ENCODE assay signal across 10 cellular contexts in genomic region chr3:182925330-182925943, GRCh38. TPM values are rescaled to one million over a fixed set of nuclear protein-coding genes. Genes with fewer than 3 reads are reported as not detected.
DNase-seq lines count a peak whose midpoint lies in the region; ATAC-seq and TF ChIP-seq lines count a peak whose summit lies in the region.
"Had no signal": no experiment of that assay in that cellular context is flagged by ENCODE, and none has a peak within 500 bp of the region (broad histone marks: within the 10 kb centered on the region; RNA-seq: fewer than 3 reads in every experiment).

No MANE protein-coding gene starts in this region.

- TF ChIP-seq CTCF in RWPE2 (IDR thresholded peaks at IDR 0.05; ENCODE audit: poor library complexity, severe bottlenecking) (no peak), endodermal cell (conservative IDR thresholded peaks at IDR 0.05) (no peak), smooth muscle cell (IDR thresholded peaks at IDR 0.05; ENCODE audit: borderline replicate concordance, insufficient read depth, poor library complexity, severe bottlenecking) (no peak)

- H2AFZ ChIP-seq in smooth muscle cell (ENCODE audit: low read depth), result no peak overlapping the region

- no peak overlapping the region for H3K4me3 Mint-ChIP-seq in endodermal cell
- H3K4me3 Mint-ChIP-seq: B cell had no signal

- H3K4me1 Mint-ChIP-seq in endodermal cell, result peaks cover 6% of the 10 kb centered on the region

- no peaks in the 10 kb centered on the region for H3K27me3 Mint-ChIP-seq in endodermal cell (ENCODE audit: insufficient read depth)
- H3K27me3 Mint-ChIP-seq: B cell had no signal

- WGBS in endodermal cell (ENCODE audit: insufficient coverage in 1 of 2, insufficient read length in 1 of 2), 2 experiments, result 92 to 100% methylated on average over 2 to 4 of the region's 4 CpGs
- 84% methylated on average over 4 of the region's 4 CpGs for WGBS in smooth muscle cell (ENCODE audit: low lambda C conversion rate)

- no peak overlapping the region for H3K4me3 ChIP-seq in RWPE2 (ENCODE audit: severe bottlenecking)
- H3K4me3 ChIP-seq in skeletal muscle tissue (ENCODE audit: low read length in 3 of 3), result peak overlapping the region; percentile 25 to 56 (median 35)
- no peak overlapping the region for H3K4me3 ChIP-seq in endodermal cell (ENCODE audit: low read length)
- no peak overlapping the region for H3K4me3 ChIP-seq in smooth muscle cell

- ATAC-seq in HG02938 (IDR thresholded peaks at IDR 0.05; ENCODE audit: unreplicated experiment) (peak; percentile 97), RWPE2 (ENCODE audit: low read depth) (peak; percentile 58)

- peaks cover 34% of the 10 kb centered on the region for H3K36me3 Mint-ChIP-seq in endodermal cell (ENCODE audit: low read depth)

- H3K4me1 ChIP-seq in RWPE2 (ENCODE audit: insufficient read depth, poor library complexity, severe bottlenecking), result peaks cover 7% of the 10 kb centered on the region
- H3K4me1 ChIP-seq in skeletal muscle tissue (ENCODE audit: control insufficient read depth in 3 of 3, insufficient read depth in 3 of 3, low read length in 3 of 3), result peaks cover 9 to 14% (median 9%) of the 10 kb centered on the region in 3 donors
- H3K4me1 ChIP-seq in endodermal cell (ENCODE audit: control insufficient read depth, insufficient read depth, low read length), result peaks cover 2% of the 10 kb centered on the region
- H3K4me1 ChIP-seq in smooth muscle cell (ENCODE audit: low read depth), result peaks cover under 1% of the 10 kb centered on the region

- no peaks in the 10 kb centered on the region for H3K9me3 Mint-ChIP-seq in endodermal cell

- H3K27me3 ChIP-seq in RWPE2 (ENCODE audit: insufficient read depth, poor library complexity, severe bottlenecking) (no peaks in the 10 kb centered on the region), skeletal muscle tissue (ENCODE audit: control insufficient read depth in 3 of 3, insufficient read depth in 3 of 3, low read length in 3 of 3) (no peaks in the 10 kb centered on the region), endodermal cell (ENCODE audit: control insufficient read depth, insufficient read depth, low read length, poor library complexity, severe bottlenecking) (no peaks in the 10 kb centered on the region), smooth muscle cell (ENCODE audit: low read depth) (no peaks in the 10 kb centered on the region)

- H3K36me3 ChIP-seq in RWPE2 (ENCODE audit: low read depth), result peaks cover 14% of the 10 kb centered on the region
- no peaks in the 10 kb centered on the region for H3K36me3 ChIP-seq in skeletal muscle tissue (ENCODE audit: control insufficient read depth in 3 of 3, insufficient read depth in 3 of 3, low read length in 3 of 3)
- no peaks in the 10 kb centered on the region for H3K36me3 ChIP-seq in endodermal cell (ENCODE audit: control insufficient read depth, insufficient read depth, low read length)
- no peaks in the 10 kb centered on the region for H3K36me3 ChIP-seq in smooth muscle cell (ENCODE audit: low read depth)

- no peak overlapping the region for H3K4me2 ChIP-seq in smooth muscle cell

- H4K20me1 ChIP-seq in smooth muscle cell (ENCODE audit: low read depth), result no peaks in the 10 kb centered on the region

- DNase-seq in SIG-M5 treated with dmso at 0.1 percent for 504 hours (lab: John Stamatoyannopoulos, UW; ENCODE audit: unreplicated experiment), result peak; percentile 62
- no peak for DNase-seq in SIG-M5 (lab: John Stamatoyannopoulos, UW)
- no peak for DNase-seq in RWPE2 (ENCODE audit: low spot score)
- no peak for DNase-seq in ecto neural progenitor cell (ENCODE audit: low spot score)
- no peak for DNase-seq in endodermal cell
- DNase-seq in smooth muscle cell (lab: John Stamatoyannopoulos, UW; ENCODE audit: unreplicated experiment), result no peak
- DNase-seq: NK-92 treated with Interleukin-12 subunit alpha and Interleukin-12 subunit beta, amount 100 ng/mL, for 24 hours had no signal

- H3F3A ChIP-seq in smooth muscle cell (ENCODE audit: low read depth), result no peaks in the 10 kb centered on the region

- no peak overlapping the region for H3K27ac Mint-ChIP-seq in endodermal cell
- H3K27ac Mint-ChIP-seq: B cell had no signal

- H3K79me2 ChIP-seq in smooth muscle cell (ENCODE audit: low read depth), result no peaks in the 10 kb centered on the region

- H3K9me3 ChIP-seq in RWPE2 (ENCODE audit: severe bottlenecking) (no peaks in the 10 kb centered on the region), skeletal muscle tissue (ENCODE audit: control insufficient read depth in 3 of 3, low read length in 3 of 3) (no peaks in the 10 kb centered on the region), endodermal cell (ENCODE audit: control insufficient read depth, low read length) (peaks cover 7% of the 10 kb centered on the region), smooth muscle cell (replicated peaks; ENCODE audit: low read depth) (no peaks in the 10 kb centered on the region)

- peak overlapping the region in 2 of 3 donors; percentile 51 to 57 for H3K9ac ChIP-seq in skeletal muscle tissue (ENCODE audit: low read depth in 1 of 3, low read length in 3 of 3)
- no peak overlapping the region for H3K9ac ChIP-seq in endodermal cell (ENCODE audit: extremely low read depth, low read length, poor library complexity, severe bottlenecking)
- no peak overlapping the region for H3K9ac ChIP-seq in smooth muscle cell (ENCODE audit: low read depth)

- H3K27ac ChIP-seq in RWPE2 (ENCODE audit: poor library complexity, severe bottlenecking), result no peak overlapping the region
- H3K27ac ChIP-seq in skeletal muscle tissue (ENCODE audit: low read depth, low read length), result peak overlapping the region; percentile 55
- H3K27ac ChIP-seq in endodermal cell (ENCODE audit: low read depth, low read length), result no peak overlapping the region
- no peak overlapping the region for H3K27ac ChIP-seq in smooth muscle cell (ENCODE audit: low read depth)

RNA-seq across cellular contexts. Expression of gene DCUN1D1, which starts 54.9 kb away (rescaled TPM):
- total RNA-seq in skeletal muscle tissue (11.5 TPM), endodermal cell (10 to 100 TPM; 59.6 to 65.6 TPM), smooth muscle cell (25.7 and 35.1 TPM in 2 replicates)
- 27.3 TPM for polyA plus RNA-seq in endodermal cell (2013, experiment 1 of 2)
- polyA plus RNA-seq in endodermal cell (2013, experiment 2 of 2), result 27.9 TPM
- 14.4 and 14.6 TPM in 2 replicates for polyA plus RNA-seq in smooth muscle cell

Comparison
In these comparisons a context has a peak if more than half of its experiments do, and no peak if none do; other contexts are left out.
1. H3K4me3 ChIP-seq: peak in skeletal muscle tissue (3 of 3); none in RWPE2 (single experiment), endodermal cell (single experiment) and smooth muscle cell (single experiment).
2. H3K9ac ChIP-seq: peak in skeletal muscle tissue (2 of 3); none in endodermal cell (single experiment) and smooth muscle cell (single experiment).